1 cellular context compared by ENCODE assay signal in the genomic region with DNA sequence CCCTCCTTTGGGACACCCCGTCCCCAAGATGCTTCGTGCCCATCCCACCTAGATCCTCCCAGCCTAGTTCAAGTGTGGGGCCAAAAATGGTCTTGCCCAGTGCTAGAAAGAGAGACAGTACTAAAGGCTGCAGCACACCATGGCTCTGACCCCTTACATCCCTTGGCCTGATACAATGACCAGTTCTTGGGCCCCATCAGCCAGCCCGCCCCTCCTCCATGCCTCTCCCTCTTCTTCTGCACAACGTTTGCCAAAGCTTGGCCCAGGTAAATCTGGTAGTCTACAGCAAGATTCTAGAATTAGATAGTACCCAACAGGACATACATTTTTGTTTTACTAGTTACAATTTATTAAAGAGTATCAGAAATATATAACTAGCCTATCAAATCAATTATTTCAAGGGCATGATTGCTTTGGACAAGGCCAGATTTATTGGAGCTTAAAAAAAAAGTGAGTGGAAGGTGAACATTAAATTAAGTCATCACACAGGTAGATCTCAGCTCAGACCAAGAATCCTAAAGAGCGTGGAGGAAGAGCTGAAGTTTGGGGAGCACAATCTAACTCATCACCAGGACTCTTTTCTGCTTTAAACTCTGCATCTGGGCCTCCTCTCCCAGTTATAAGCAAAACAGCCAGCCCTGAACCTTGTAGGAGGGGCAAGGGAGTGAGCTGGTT.
TF ChIP-seq lines count a peak whose summit lies in the region.

No MANE protein-coding gene starts in this region.

TF ChIP-seq in SK-N-SH, 30 proteins besides CTCF, POLR2A, EP300 and RAD21 (continued from another document):
- TF ChIP-seq, protein P1, sequence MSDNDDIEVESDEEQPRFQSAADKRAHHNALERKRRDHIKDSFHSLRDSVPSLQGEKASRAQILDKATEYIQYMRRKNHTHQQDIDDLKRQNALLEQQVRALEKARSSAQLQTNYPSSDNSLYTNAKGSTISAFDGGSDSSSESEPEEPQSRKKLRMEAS (IDR thresholded peaks at IDR 0.05; ENCODE audit: low read depth), result no peak
TF ChIP-seq in SK-N-SH: peak in this region for 0.
